ENCODE assay signal across 8 cellular contexts in genomic region chr19:10701955-10702307, GRCh38. TPM values are rescaled to one million over a fixed set of nuclear protein-coding genes. Genes with fewer than 3 reads are reported as not detected.
DNase-seq lines count a peak whose midpoint lies in the region; ATAC-seq and TF ChIP-seq lines count a peak whose summit lies in the region.

No MANE protein-coding gene starts in this region.

- TF ChIP-seq CTCF in dorsolateral prefrontal cortex (IDR thresholded peaks at IDR 0.05 in 54 of 56, conservative IDR thresholded peaks at IDR 0.05 in 2 of 56; ENCODE audit: low read depth in 1 of 56, partially characterized antibody in 56 of 56) (peak in 1 of 56 donors; percentile 1), uterus (IDR thresholded peaks at IDR 0.05) (no peak)

- ATAC-seq in HG02852 (IDR thresholded peaks at IDR 0.05; ENCODE audit: unreplicated experiment) (peak; percentile 20), HG03469 (IDR thresholded peaks at IDR 0.05; ENCODE audit: unreplicated experiment) (no peak)

- H3K36me3 ChIP-seq in uterus = no peaks in the 10 kb centered on the region

- peaks cover 17% of the 10 kb centered on the region for H3K4me1 ChIP-seq in mononuclear cell (ENCODE audit: insufficient read depth, low read length)
- H3K4me1 ChIP-seq in uterus = no peaks in the 10 kb centered on the region

- DNase-seq in NCI-H2196 (lab: John Stamatoyannopoulos, UW; ENCODE audit: unreplicated experiment) (peak; percentile 17), NCI-H2196 treated with DMSO at 0.1 percent for 48 hours (lab: John Stamatoyannopoulos, UW; ENCODE audit: unreplicated experiment) (no peak), RPMI7951 (ENCODE audit: low read depth) (peak; percentile 25), dorsolateral prefrontal cortex (peak in 1 of 10 donors; percentile 19), uterus (no peak)

- no peak for TF ChIP-seq POLR2A in uterus (IDR thresholded peaks at IDR 0.05)

- no peaks in the 10 kb centered on the region for H3K27me3 ChIP-seq in dorsolateral prefrontal cortex
- no peaks in the 10 kb centered on the region for H3K27me3 ChIP-seq in mononuclear cell (ENCODE audit: insufficient read depth, low read length)
- no peaks in the 10 kb centered on the region for H3K27me3 ChIP-seq in uterus

- H3K27ac ChIP-seq in dorsolateral prefrontal cortex (peak overlapping the region in 49 of 59 donors; percentile 10 to 92 (median 77)), uterus (no peak overlapping the region)

- H3K4me3 ChIP-seq in dorsolateral prefrontal cortex (peak overlapping the region; percentile 64 to 100 (median 91)), mononuclear cell (ENCODE audit: low read length) (peak overlapping the region; percentile 79), uterus (peak overlapping the region; percentile 62 to 69)

- intact Hi-C loops in dorsolateral prefrontal cortex (cut with DNase I) = loop anchor here (1.0 to 2.0 kb wide), 2 partner anchors 47 kb away; partner anchors contain the start of gene ILF3 (in 1 of the 2)
- intact Hi-C loops in uterus (cut with DNase I; ENCODE audit: low total_unique reads) = no loop called here

- H3K9me3 ChIP-seq in mononuclear cell (ENCODE audit: low read depth, low read length) (no peaks in the 10 kb centered on the region), uterus (no peaks in the 10 kb centered on the region)

RNA-seq across cellular contexts. Expression of gene QTRT1, which starts 0.7 kb away (rescaled TPM):
- 18.4 and 25.5 TPM in 2 replicates for total RNA-seq in RPMI7951 (2014; rRNA removed; shearing (Covaris generic))
- total RNA-seq in dorsolateral prefrontal cortex (100 to 1,000 TPM in 5 of 120 experiments, 10 to 100 TPM in 115; 51.0 to 106 (median 74.7) TPM), mononuclear cell (13.9 TPM), uterus (100 to 1,000 TPM in 1 of 4 donors, 10 to 100 TPM in 3; 35.0 to 311 (median 50.8) TPM)

RNA-seq across cellular contexts. Expression of gene DNM2, which starts 15.9 kb away (rescaled TPM):
- total RNA-seq in RPMI7951 (2014; rRNA removed; shearing (Covaris generic)) = 46.6 and 77.3 TPM in 2 replicates
- total RNA-seq in dorsolateral prefrontal cortex = 100 to 1,000 TPM in 115 of 120 experiments, 10 to 100 TPM in 5; 88.3 to 281 (median 146) TPM
- 149 TPM for total RNA-seq in mononuclear cell
- total RNA-seq in uterus = 100 to 1,000 TPM in 2 of 4 donors, 10 to 100 TPM in 2; 46.8 to 150 (median 86.0) TPM

RNA-seq across cellular contexts. Expression of gene ILF3, which starts 47.8 kb away (rescaled TPM):
- 102 and 107 TPM in 2 replicates for total RNA-seq in RPMI7951 (2014; rRNA removed; shearing (Covaris generic))
- 100 to 1,000 TPM; 131 to 221 (median 179) TPM for total RNA-seq in dorsolateral prefrontal cortex
- total RNA-seq in mononuclear cell = 212 TPM
- total RNA-seq in uterus = 100 to 1,000 TPM in 2 of 4 donors, 10 to 100 TPM in 2; 57.1 to 282 (median 138) TPM

Comparison
In these comparisons a context has a peak if more than half of its experiments do, and no peak if none do; other contexts are left out.
1. DNase-seq: peak in NCI-H2196 (single experiment) and RPMI7951 (single experiment); none in NCI-H2196 treated with DMSO at 0.1 percent for 48 hours (single experiment) and uterus (0 of 2).
2. H3K27ac ChIP-seq: peak in dorsolateral prefrontal cortex (49 of 59); none in uterus (0 of 2).
3. Peak in every context shown above with its lines, with median percentiles within 50 percentile points of each other: H3K4me3 ChIP-seq.